Comparison of ENCODE assay signal across 8 cellular contexts in genomic region chr1:230917284-230918135, GRCh38. TPM values are rescaled to one million over a fixed set of nuclear protein-coding genes. Genes with fewer than 3 reads are reported as not detected.
DNase-seq lines count a peak whose midpoint lies in the region; ATAC-seq and TF ChIP-seq lines count a peak whose summit lies in the region.

No MANE protein-coding gene starts in this region.

- peak; percentile 52 for DNase-seq in HS-27A (ENCODE audit: low read depth)
- peak; percentile 84 for DNase-seq in OCI-LY7 (ENCODE audit: low spot score)
- DNase-seq in activated T-cell treated with anti-CD3 and anti-CD28 coated beads for 48 hours (ENCODE audit: low read depth) = peak; percentile 40
- no peak for DNase-seq in esophagus squamous epithelium (lab: John Stamatoyannopoulos, UW)
- peak; percentile 69 for DNase-seq in natural killer cell treated with Interleukin-12 subunit alpha and Interleukin-12 subunit beta and Interleukin-15 and Interleukin-18, amount 100 ng/mL, for 72 hours (ENCODE audit: low spot score)
- peak; percentile 39 to 80 (median 60) for DNase-seq in stimulated activated naive CD4-positive, alpha-beta T cell (lab: John Stamatoyannopoulos, UW)

- H3K9me3 ChIP-seq in OCI-LY7 (ENCODE audit: low read length) (no peaks in the 10 kb centered on the region), esophagus squamous epithelium (no peaks in the 10 kb centered on the region)

- intact Hi-C loops in OCI-LY7 (cut with micrococcal nuclease; ENCODE audit: unreplicated experiment) (loop anchor here (1.0 to 5.0 kb wide), 5 partner anchors 62 to 685 kb away; partner anchors contain the start of gene ARV1), esophagus squamous epithelium (cut with DNase I) (loop anchor here (10.0 kb wide), 1 partner anchor 297 kb away; no protein-coding TSS in a partner anchor)

- H3K9me3 Mint-ChIP-seq in natural killer cell treated with Interleukin-12 subunit alpha and Interleukin-12 subunit beta and Interleukin-15 and Interleukin-18, amount 100 ng/mL, for 72 hours = no peaks in the 10 kb centered on the region

- peaks cover 23% of the 10 kb centered on the region for H3K36me3 Mint-ChIP-seq in natural killer cell treated with Interleukin-12 subunit alpha and Interleukin-12 subunit beta and Interleukin-15 and Interleukin-18, amount 100 ng/mL, for 72 hours

- no peaks in the 10 kb centered on the region for H3K27me3 Mint-ChIP-seq in natural killer cell treated with Interleukin-12 subunit alpha and Interleukin-12 subunit beta and Interleukin-15 and Interleukin-18, amount 100 ng/mL, for 72 hours

- 53 to 54% methylated on average over 14 to 15 of the region's 15 CpGs for WGBS in esophagus squamous epithelium, 2 donors

- TF ChIP-seq CTCF in GM12874 (IDR thresholded peaks at IDR 0.05; ENCODE audit: insufficient read depth, low read depth, low read length) (peak; percentile 60), OCI-LY7 (conservative IDR thresholded peaks at IDR 0.05; ENCODE audit: low read length) (peak; percentile 90), esophagus squamous epithelium (IDR thresholded peaks at IDR 0.05) (peak in 5 of 6 experiments; percentile 59 to 78 (median 65))

- no peak overlapping the region for H3K4me2 ChIP-seq in OCI-LY7 (ENCODE audit: low read length)

- H3K27ac ChIP-seq in OCI-LY7 (ENCODE audit: low read depth, low read length, poor library complexity, severe bottlenecking) = no peak overlapping the region
- no peak overlapping the region for H3K27ac ChIP-seq in esophagus squamous epithelium

- CTCF ChIA-PET in OCI-LY7 (lab: Charles Lee; ENCODE audit: unreplicated experiment) = no interaction called here

- POLR2A ChIA-PET in OCI-LY7 (lab: Charles Lee) = no interaction called here

- H3K27ac Mint-ChIP-seq in natural killer cell treated with Interleukin-12 subunit alpha and Interleukin-12 subunit beta and Interleukin-15 and Interleukin-18, amount 100 ng/mL, for 72 hours = no peak overlapping the region

- H4K20me1 ChIP-seq in OCI-LY7 (ENCODE audit: insufficient read depth, low read length) = no peaks in the 10 kb centered on the region

- peaks cover 0 to 4% of the 10 kb centered on the region in 2 donors for H3K4me1 Mint-ChIP-seq in natural killer cell treated with Interleukin-12 subunit alpha and Interleukin-12 subunit beta and Interleukin-15 and Interleukin-18, amount 100 ng/mL, for 72 hours (ENCODE audit: low read depth in 2 of 2)

- no TSS peak for BruUV-seq in OCI-LY7 (replicated peaks; lab: Mats Ljungman, UMichigan)

- no peak for TF ChIP-seq POLR2A in esophagus squamous epithelium (IDR thresholded peaks at IDR 0.05)

- no peak overlapping the region for H2AFZ ChIP-seq in OCI-LY7 (ENCODE audit: low read length)

- H3K4me3 ChIP-seq in OCI-LY7 (ENCODE audit: low read depth, low read length, poor library complexity, severe bottlenecking) (no peak overlapping the region), esophagus squamous epithelium (no peak overlapping the region)

- ATAC-seq in natural killer cell treated with Interleukin-12 subunit alpha and Interleukin-12 subunit beta and Interleukin-15 and Interleukin-18, amount 100 ng/mL, for 72 hours = peak in 1 of 2 donors; percentile 71
- ATAC-seq in HG03196 (IDR thresholded peaks at IDR 0.05; ENCODE audit: unreplicated experiment) = no peak

- no peaks in the 10 kb centered on the region for H3K27me3 ChIP-seq in esophagus squamous epithelium

- H3K9me2 ChIP-seq in OCI-LY7 (ENCODE audit: insufficient read depth, low read length) = no peaks in the 10 kb centered on the region

- no peaks in the 10 kb centered on the region for H3K4me1 ChIP-seq in OCI-LY7 (ENCODE audit: insufficient read depth, low read length, poor library complexity, severe bottlenecking)
- H3K4me1 ChIP-seq in esophagus squamous epithelium = no peaks in the 10 kb centered on the region

- no peaks in the 10 kb centered on the region for H3K79me2 ChIP-seq in OCI-LY7 (ENCODE audit: insufficient read depth, low read depth, low read length)

- H3K4me3 Mint-ChIP-seq in natural killer cell treated with Interleukin-12 subunit alpha and Interleukin-12 subunit beta and Interleukin-15 and Interleukin-18, amount 100 ng/mL, for 72 hours = no peak overlapping the region

- peaks cover 22% of the 10 kb centered on the region; the same call in 1 of the 2 replicates for H3K36me3 ChIP-seq in OCI-LY7 (ENCODE audit: insufficient read depth, low read length)
- H3K36me3 ChIP-seq in esophagus squamous epithelium = peaks cover 0 to 85% (median 0%) of the 10 kb centered on the region in 3 donors

RNA-seq across cellular contexts. Expression of gene C1orf198, which starts 49.2 kb away (rescaled TPM):
- 4.9 and 5.7 TPM in 2 replicates for total RNA-seq in OCI-LY7 (2014; rRNA removed; shearing (Covaris generic))
- total RNA-seq in OCI-LY7 (2022) = 6.5 and 7.9 TPM in 2 replicates
- total RNA-seq in esophagus squamous epithelium = 10 to 100 TPM; 18.5 to 28.8 (median 21.6) TPM
- total RNA-seq in natural killer cell treated with Interleukin-12 subunit alpha and Interleukin-12 subunit beta and Interleukin-15 and Interleukin-18, amount 100 ng/mL, for 72 hours = 1 to 10 TPM; 2.0 to 3.7 TPM
